ENCODE assay signal across 1 cellular context in genomic region chr13:21443171-21443570, GRCh38.
TF ChIP-seq lines count a peak whose summit lies in the region.

No MANE protein-coding gene starts in this region.

TF ChIP-seq in GM12878, 131 proteins besides CTCF, POLR2A, EP300 and RAD21:
- TF ChIP-seq ZSCAN29 (IDR thresholded peaks at IDR 0.05): no peak
- TF ChIP-seq NFXL1 (IDR thresholded peaks at IDR 0.05; ENCODE audit: borderline replicate concordance): no peak
- TF ChIP-seq PBX3 (IDR thresholded peaks at IDR 0.05; ENCODE audit: insufficient replicate concordance, low read depth, low read length): no peak
- no peak for TF ChIP-seq SMC3 (IDR thresholded peaks at IDR 0.05; ENCODE audit: borderline replicate concordance, low read length)
- no peak for TF ChIP-seq REST (IDR thresholded peaks at IDR 0.05; ENCODE audit: low read depth, low read length)
- TF ChIP-seq ZBED1 (IDR thresholded peaks at IDR 0.05; ENCODE audit: borderline replicate concordance): no peak
- TF ChIP-seq, protein P1, sequence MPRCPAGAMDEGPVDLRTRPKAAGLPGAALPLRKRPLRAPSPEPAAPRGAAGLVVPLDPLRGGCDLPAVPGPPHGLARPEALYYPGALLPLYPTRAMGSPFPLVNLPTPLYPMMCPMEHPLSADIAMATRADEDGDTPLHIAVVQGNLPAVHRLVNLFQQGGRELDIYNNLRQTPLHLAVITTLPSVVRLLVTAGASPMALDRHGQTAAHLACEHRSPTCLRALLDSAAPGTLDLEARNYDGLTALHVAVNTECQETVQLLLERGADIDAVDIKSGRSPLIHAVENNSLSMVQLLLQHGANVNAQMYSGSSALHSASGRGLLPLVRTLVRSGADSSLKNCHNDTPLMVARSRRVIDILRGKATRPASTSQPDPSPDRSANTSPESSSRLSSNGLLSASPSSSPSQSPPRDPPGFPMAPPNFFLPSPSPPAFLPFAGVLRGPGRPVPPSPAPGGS (IDR thresholded peaks at IDR 0.05; ENCODE audit: borderline replicate concordance, insufficient read depth, low read depth, low read length, poor library complexity, severe bottlenecking): no peak
- TF ChIP-seq RB1 (IDR thresholded peaks at IDR 0.05; ENCODE audit: borderline replicate concordance): no peak
- no peak for TF ChIP-seq EGR1 (IDR thresholded peaks at IDR 0.05; ENCODE audit: borderline replicate concordance in 1 of 2, low read depth in 2 of 2, low read length in 2 of 2)
- no peak for TF ChIP-seq HDAC2 (IDR thresholded peaks at IDR 0.05)
- TF ChIP-seq NBN (IDR thresholded peaks at IDR 0.05): no peak
- no peak for TF ChIP-seq STAT1 (conservative IDR thresholded peaks at IDR 0.05)
- no peak for TF ChIP-seq CHD1 (IDR thresholded peaks at IDR 0.05; ENCODE audit: low read depth, low read length)
